Comparison of ENCODE assay signal across 8 cellular contexts in the genomic region with DNA sequence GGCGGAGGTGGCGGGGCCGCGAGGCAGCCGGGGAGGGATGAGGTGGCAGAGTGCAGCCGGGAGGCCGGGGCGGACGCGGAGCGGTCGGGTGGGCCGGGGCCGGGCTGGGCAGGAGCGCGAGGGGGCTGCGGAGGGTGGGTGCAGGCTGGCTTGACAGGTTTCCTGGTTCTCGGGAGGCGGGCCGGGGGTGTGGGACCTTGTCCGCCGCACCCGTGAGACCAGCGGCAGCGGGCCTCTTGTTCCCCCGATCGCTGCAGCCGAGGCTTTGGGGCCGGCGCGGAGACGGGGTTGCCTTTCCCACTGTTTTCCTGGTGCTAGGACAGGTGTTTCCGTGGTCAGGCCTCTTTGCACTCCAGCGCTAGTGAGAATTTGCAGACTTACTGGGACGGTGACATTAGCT. TPM values are rescaled to one million over a fixed set of nuclear protein-coding genes. Genes with fewer than 3 reads are reported as not detected.
DNase-seq lines count a peak whose midpoint lies in the region; ATAC-seq and TF ChIP-seq lines count a peak whose summit lies in the region.
"Not testable (repeated sequence)": the region's sequence is repeated elsewhere in the genome, so short reads cannot be mapped to it uniquely, and the experiment has no call there.

No MANE protein-coding gene starts in this region.

- H3K4me3 ChIP-seq in ACC112 (ENCODE audit: low read depth, low read length) = peak overlapping the region; percentile 91
- peak overlapping the region; percentile 76 for H3K4me3 ChIP-seq in choroid plexus epithelial cell (ENCODE audit: low read depth, low read length)

- H2AFZ ChIP-seq in ACC112 (ENCODE audit: low read length, unreplicated experiment) = peak overlapping the region; percentile 67

- not testable (repeated sequence) for H3K27ac ChIP-seq in ACC112 (ENCODE audit: low read depth, low read length)

- DNase-seq in NCI-H2227 (lab: John Stamatoyannopoulos, UW; ENCODE audit: unreplicated experiment) = peak; percentile 27
- DNase-seq in activated CD4-positive, alpha-beta T cell treated with anti-CD3 and anti-CD28 coated beads for 48 hours = peak; percentile 21
- DNase-seq in choroid plexus epithelial cell (ENCODE audit: low read depth) = peak; percentile 26
- peak; percentile 28 to 34 (median 28) for DNase-seq in immature natural killer cell
- peak; percentile 62 for DNase-seq in retina

- peaks cover 19% of the 10 kb centered on the region for H3K79me2 ChIP-seq in ACC112 (ENCODE audit: control insufficient read depth, insufficient read depth, low read length, unreplicated experiment)

- H3K4me3 Mint-ChIP-seq in immature natural killer cell = peak overlapping the region; percentile 86 to 89 (median 87)

- not testable (repeated sequence) for H3K27me3 ChIP-seq in ACC112 (ENCODE audit: insufficient read depth, low read length)

- not testable (repeated sequence) for H3K4me1 ChIP-seq in ACC112 (ENCODE audit: control insufficient read depth, insufficient read depth, low read length, unreplicated experiment)

- H3K4me1 Mint-ChIP-seq in immature natural killer cell = peaks cover 15 to 19% of the 10 kb centered on the region in 2 donors

- H3K9me3 Mint-ChIP-seq in immature natural killer cell = not testable (repeated sequence)

- not testable (repeated sequence) for H3K36me3 ChIP-seq in ACC112 (ENCODE audit: insufficient read depth, low read length)

- H3K27ac Mint-ChIP-seq in immature natural killer cell = peak overlapping the region; percentile 64 to 89 (median 82)

- TF ChIP-seq CTCF in choroid plexus epithelial cell (conservative IDR thresholded peaks at IDR 0.05; ENCODE audit: low read depth, low read length) = not testable (repeated sequence)

- peaks cover 2 to 14% (median 3%) of the 10 kb centered on the region in 3 donors for H3K27me3 Mint-ChIP-seq in immature natural killer cell (ENCODE audit: low read depth in 3 of 3)

- peak; percentile 11 for ATAC-seq in GM18907 (IDR thresholded peaks at IDR 0.05; ENCODE audit: unreplicated experiment)
- peak; percentile 15 for ATAC-seq in HG03064 (IDR thresholded peaks at IDR 0.05; ENCODE audit: low read depth, unreplicated experiment)

- H3K36me3 Mint-ChIP-seq in immature natural killer cell = not testable (repeated sequence)

RNA-seq across cellular contexts. Expression of gene ERV3-1, which starts 32.3 kb away (rescaled TPM):
- polyA plus RNA-seq in immature natural killer cell = 10 to 100 TPM in 1 of 3 donors, 1 to 10 TPM in 2; 6.2 to 16.3 (median 7.3) TPM

RNA-seq across cellular contexts. Expression of gene ZNF117, which starts 47.9 kb away (rescaled TPM):
- under 1 TPM; 0.27 to 0.81 (median 0.70) TPM for polyA plus RNA-seq in immature natural killer cell
